Comparison of ENCODE assay signal across 14 cellular contexts in the genomic region with DNA sequence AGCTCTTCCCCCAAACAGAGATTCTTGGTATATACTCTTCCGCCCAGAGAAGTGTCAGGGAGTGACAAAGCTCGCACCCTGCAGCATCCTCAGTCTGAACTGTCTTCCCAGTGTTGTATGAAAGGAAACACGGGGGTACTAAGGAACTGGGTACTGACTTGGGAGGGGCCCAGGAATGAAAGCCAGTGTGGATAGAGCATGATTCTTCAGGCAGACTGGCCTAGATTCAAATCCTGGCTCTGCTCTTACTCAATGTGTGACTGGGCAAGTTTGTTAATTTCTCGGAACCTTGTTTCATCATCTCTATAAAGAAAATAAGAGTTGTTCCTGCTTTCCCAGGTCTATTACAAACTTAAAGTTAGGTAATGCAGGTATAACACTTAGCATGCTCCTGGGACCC.
DNase-seq lines count a peak whose midpoint lies in the region; ATAC-seq and TF ChIP-seq lines count a peak whose summit lies in the region.
"Had no signal": no experiment of that assay in that cellular context is flagged by ENCODE, and none has a peak within 500 bp of the region (broad histone marks: within the 10 kb centered on the region; RNA-seq: fewer than 3 reads in every experiment).

No MANE protein-coding gene starts in this region.

- DNase-seq in AG08395 (ENCODE audit: low spot score) (peak; percentile 38), breast epithelium (ENCODE audit: low spot score in 2 of 2) (no peak), heart right ventricle (no peak), ecto neural progenitor cell (ENCODE audit: low spot score) (no peak), DMS153 treated with DMSO at 0.1 percent for 48 hours (lab: John Stamatoyannopoulos, UW; ENCODE audit: unreplicated experiment) (no peak)
- DNase-seq: DMS53; gastrocnemius medialis; MV-4-11; naive thymus-derived CD8-positive, alpha-beta T cell; small intestine had no signal

- H3K9ac ChIP-seq in rectal smooth muscle tissue (ENCODE audit: low read length): no peak overlapping the region

- TF ChIP-seq CTCF in breast epithelium (IDR thresholded peaks at IDR 0.05) (no peak), heart right ventricle (IDR thresholded peaks at IDR 0.05) (no peak)

- intact Hi-C loops in breast epithelium (cut with DNase I; ENCODE audit: low total_unique reads) (no loop called here), heart right ventricle (cut with DNase I) (no loop called here)

- peak overlapping the region; percentile 54 to 86 for H3K27ac ChIP-seq in breast epithelium
- H3K27ac ChIP-seq in heart right ventricle: peak overlapping the region in 2 of 10 donors; percentile 50 to 51
- peak overlapping the region; percentile 53 for H3K27ac ChIP-seq in rectal smooth muscle tissue (ENCODE audit: low read depth, low read length)
- H3K27ac ChIP-seq: gastrocnemius medialis had no signal

- H3K9me3 ChIP-seq in breast epithelium (no peaks in the 10 kb centered on the region), heart right ventricle (no peaks in the 10 kb centered on the region)
- H3K9me3 ChIP-seq: gastrocnemius medialis had no signal

- H3K36me3 ChIP-seq in breast epithelium: no peaks in the 10 kb centered on the region
- H3K36me3 ChIP-seq in heart right ventricle: no peaks in the 10 kb centered on the region
- no peaks in the 10 kb centered on the region for H3K36me3 ChIP-seq in rectal smooth muscle tissue (ENCODE audit: control insufficient read depth, insufficient read depth, low read length)
- H3K36me3 ChIP-seq: gastrocnemius medialis had no signal

- H3K4me1 ChIP-seq in breast epithelium (no peaks in the 10 kb centered on the region), heart right ventricle (peaks cover 0 to 13% (median 0%) of the 10 kb centered on the region in 9 donors), rectal smooth muscle tissue (ENCODE audit: control insufficient read depth, insufficient read depth, low read length) (peaks cover 18% of the 10 kb centered on the region)
- H3K4me1 ChIP-seq: gastrocnemius medialis had no signal

- no peak overlapping the region for H3K4me3 ChIP-seq in breast epithelium
- H3K4me3 ChIP-seq in heart right ventricle: no peak overlapping the region
- no peak overlapping the region for H3K4me3 ChIP-seq in rectal smooth muscle tissue (ENCODE audit: low read length)
- H3K4me3 ChIP-seq: gastrocnemius medialis had no signal

- ATAC-seq in heart right ventricle: peak in 5 of 8 donors; percentile 14 to 79 (median 52)
- ATAC-seq in HG03460 (IDR thresholded peaks at IDR 0.05; ENCODE audit: unreplicated experiment): no peak
- no peak for ATAC-seq in GM18520 (IDR thresholded peaks at IDR 0.05; ENCODE audit: unreplicated experiment)
- ATAC-seq: activated naive CD4-positive, alpha-beta T cell treated with anti-CD3 and anti-CD28 coated beads, Interleukin-2, amount 50 U/mL, for 72 hours; gastrocnemius medialis; naive thymus-derived CD8-positive, alpha-beta T cell had no signal

- no peak for TF ChIP-seq POLR2A in breast epithelium (IDR thresholded peaks at IDR 0.05)

- 74 to 77% methylated on average over 4 of the region's 4 CpGs for WGBS in heart right ventricle, 2 donors

- no peaks in the 10 kb centered on the region for H3K27me3 ChIP-seq in breast epithelium
- H3K27me3 ChIP-seq in heart right ventricle: peaks cover 0 to 5% (median 0%) of the 10 kb centered on the region in 7 donors
- no peaks in the 10 kb centered on the region for H3K27me3 ChIP-seq in rectal smooth muscle tissue (ENCODE audit: control insufficient read depth, insufficient read depth, low read length)
- H3K27me3 ChIP-seq: gastrocnemius medialis had no signal

Comparison
In these comparisons a context has a peak if more than half of its experiments do, and no peak if none do; other contexts are left out.
1. ATAC-seq: peak in heart right ventricle (5 of 8); none in HG03460 (single experiment) and GM18520 (single experiment).